Comparison of ENCODE assay signal across 8 cellular contexts in genomic region chr4:140052050-140052449, GRCh38.
DNase-seq lines count a peak whose midpoint lies in the region; ATAC-seq and TF ChIP-seq lines count a peak whose summit lies in the region.

No MANE protein-coding gene starts in this region.

- H3K36me3 Mint-ChIP-seq in endodermal cell (ENCODE audit: low read depth) = no peaks in the 10 kb centered on the region
- no peaks in the 10 kb centered on the region for H3K36me3 Mint-ChIP-seq in neural crest cell (ENCODE audit: low read depth)
- H3K36me3 Mint-ChIP-seq in stimulated activated effector memory CD8-positive, alpha-beta T cell treated with anti-CD3 and anti-CD28 coated beads, Interleukin-12 subunit alpha, Interleukin-12 subunit beta, amount 100 ng/mL, for 72 hours = no peaks in the 10 kb centered on the region
- peaks cover 2% of the 10 kb centered on the region for H3K36me3 Mint-ChIP-seq in T-helper 17 cell (ENCODE audit: low read depth)

- no peak overlapping the region for H3K27ac ChIP-seq in endodermal cell (ENCODE audit: low read depth, low read length)

- no peak for ATAC-seq in stimulated activated effector memory CD8-positive, alpha-beta T cell treated with anti-CD3 and anti-CD28 coated beads, Interleukin-12 subunit alpha, Interleukin-12 subunit beta, amount 100 ng/mL, for 72 hours
- ATAC-seq in HG03520 (IDR thresholded peaks at IDR 0.05; ENCODE audit: unreplicated experiment) = no peak
- no peak for ATAC-seq in T-helper 17 cell

- H3K9me3 Mint-ChIP-seq in endodermal cell (no peaks in the 10 kb centered on the region), neural crest cell (no peaks in the 10 kb centered on the region)
- no peaks in the 10 kb centered on the region for H3K9me3 Mint-ChIP-seq in stimulated activated effector memory CD8-positive, alpha-beta T cell treated with anti-CD3 and anti-CD28 coated beads, Interleukin-12 subunit alpha, Interleukin-12 subunit beta, amount 100 ng/mL, for 72 hours

- H3K4me3 ChIP-seq in AG09309 (ENCODE audit: control insufficient read depth, low read depth, low read length) (no peak overlapping the region), endodermal cell (ENCODE audit: low read length) (no peak overlapping the region)

- WGBS in endodermal cell (ENCODE audit: insufficient coverage in 1 of 2, insufficient read length in 1 of 2), 2 experiments = 70% methylated on average over 3 of the region's 3 CpGs; no CpG with 5 or more reads in 1 of the 2 experiments

- H3K27ac Mint-ChIP-seq in endodermal cell (no peak overlapping the region), neural crest cell (ENCODE audit: unreplicated experiment) (no peak overlapping the region), T-helper 17 cell (no peak overlapping the region)
- no peak overlapping the region for H3K27ac Mint-ChIP-seq in stimulated activated effector memory CD8-positive, alpha-beta T cell treated with anti-CD3 and anti-CD28 coated beads, Interleukin-12 subunit alpha, Interleukin-12 subunit beta, amount 100 ng/mL, for 72 hours

- H3K36me3 ChIP-seq in endodermal cell (ENCODE audit: control insufficient read depth, insufficient read depth, low read length) = no peaks in the 10 kb centered on the region

- no peak overlapping the region for H3K9ac ChIP-seq in endodermal cell (ENCODE audit: extremely low read depth, low read length, poor library complexity, severe bottlenecking)

- H3K4me1 Mint-ChIP-seq in endodermal cell (peaks cover 54% of the 10 kb centered on the region), neural crest cell (peaks cover 48% of the 10 kb centered on the region), T-helper 17 cell (peaks cover 11% of the 10 kb centered on the region)
- peaks cover 27% of the 10 kb centered on the region for H3K4me1 Mint-ChIP-seq in stimulated activated effector memory CD8-positive, alpha-beta T cell treated with anti-CD3 and anti-CD28 coated beads, Interleukin-12 subunit alpha, Interleukin-12 subunit beta, amount 100 ng/mL, for 72 hours

- H3K4me1 ChIP-seq in endodermal cell (ENCODE audit: control insufficient read depth, insufficient read depth, low read length) = peaks cover 32% of the 10 kb centered on the region

- H3K9me3 ChIP-seq in endodermal cell (ENCODE audit: control insufficient read depth, low read length) = no peaks in the 10 kb centered on the region
- no peaks in the 10 kb centered on the region for H3K9me3 ChIP-seq in T-helper 17 cell (ENCODE audit: control insufficient read depth, low read length, poor library complexity, severe bottlenecking)

- TF ChIP-seq CTCF in AG09309 (IDR thresholded peaks at IDR 0.05; ENCODE audit: control insufficient read depth, insufficient read depth, low read depth, low read length, missing control alignments) (peak; percentile 74), GM13976 (IDR thresholded peaks at IDR 0.05; ENCODE audit: borderline replicate concordance, control extremely low read depth, extremely low read depth, insufficient read depth, missing control alignments) (peak; percentile 11), endodermal cell (conservative IDR thresholded peaks at IDR 0.05) (peak; percentile 83), neural crest cell (conservative IDR thresholded peaks at IDR 0.05) (peak; percentile 65)

- H3K4me3 Mint-ChIP-seq in endodermal cell (no peak overlapping the region), neural crest cell (no peak overlapping the region), T-helper 17 cell (no peak overlapping the region)
- H3K4me3 Mint-ChIP-seq in stimulated activated effector memory CD8-positive, alpha-beta T cell treated with anti-CD3 and anti-CD28 coated beads, Interleukin-12 subunit alpha, Interleukin-12 subunit beta, amount 100 ng/mL, for 72 hours = no peak overlapping the region

- DNase-seq in AG09309 (ENCODE audit: low read depth) (no peak), GM13976 (ENCODE audit: low spot score) (peak; percentile 11), SKM-1 (lab: John Stamatoyannopoulos, UW; ENCODE audit: unreplicated experiment) (peak; percentile 31), endodermal cell (peak; percentile 75), neural crest cell (ENCODE audit: low read depth, low spot score) (no peak), T-helper 17 cell (no peak)
- DNase-seq in stimulated activated effector memory CD8-positive, alpha-beta T cell treated with anti-CD3 and anti-CD28 coated beads, Interleukin-12 subunit alpha, Interleukin-12 subunit beta, amount 100 ng/mL, for 72 hours (ENCODE audit: low spot score in 2 of 2) = no peak

- in situ Hi-C loops in GM13976 (cut with MboI; ENCODE audit: low sequenced_read_pairs, unreplicated experiment) = no loop called here

- H3K27me3 Mint-ChIP-seq in endodermal cell (ENCODE audit: insufficient read depth) = no peaks in the 10 kb centered on the region
- no peaks in the 10 kb centered on the region for H3K27me3 Mint-ChIP-seq in neural crest cell (ENCODE audit: low read depth)
- peaks cover 55% of the 10 kb centered on the region for H3K27me3 Mint-ChIP-seq in T-helper 17 cell

- H3K27me3 ChIP-seq in endodermal cell (ENCODE audit: control insufficient read depth, insufficient read depth, low read length, poor library complexity, severe bottlenecking) = no peaks in the 10 kb centered on the region

Comparison
In these comparisons a context has a peak if more than half of its experiments do, and no peak if none do; other contexts are left out.
1. DNase-seq: peak in GM13976 (single experiment), SKM-1 (single experiment) and endodermal cell (single experiment); none in AG09309 (single experiment), neural crest cell (single experiment), stimulated activated effector memory CD8-positive, alpha-beta T cell treated with anti-CD3 and anti-CD28 coated beads, Interleukin-12 subunit alpha, Interleukin-12 subunit beta, amount 100 ng/mL, for 72 hours (0 of 2) and T-helper 17 cell (0 of 3).
2. CTCF ChIP-seq: peak in every context shown above with its lines; median percentile 83 in endodermal cell; 74 in AG09309; 65 in neural crest cell; 11 in GM13976.